Comparison of ENCODE assay signal across 17 cellular contexts in genomic region chr3:99505200-99505599, GRCh38.
A peak's percentile ranks its signal among the peaks of the same experiment; 100 is the strongest.
DNase-seq lines count a peak whose midpoint lies in the region; ATAC-seq and TF ChIP-seq lines count a peak whose summit lies in the region.
"Had no signal": no experiment of that assay in that cellular context is flagged by ENCODE, and none has a peak within 500 bp of the region (broad histone marks: within the 10 kb centered on the region; RNA-seq: fewer than 3 reads in every experiment).

No MANE protein-coding gene starts in this region.

- no peaks in the 10 kb centered on the region for H3K36me3 Mint-ChIP-seq in dendritic cell treated with granulocyte-macrophage colony-stimulating factor and Interleukin-4, amounts not matched to agents 40 ng/mL and 50 ng/mL, for 4 days (ENCODE audit: low read depth)

- no peak for TF ChIP-seq POLR2A in lower leg skin (IDR thresholded peaks at IDR 0.05)

- H3K4me1 Mint-ChIP-seq in dendritic cell treated with granulocyte-macrophage colony-stimulating factor and Interleukin-4, amounts not matched to agents 40 ng/mL and 50 ng/mL, for 4 days (ENCODE audit: low read depth), result peaks cover 33% of the 10 kb centered on the region

- intact Hi-C loops in dendritic cell treated with granulocyte-macrophage colony-stimulating factor and Interleukin-4, amounts not matched to agents 40 ng/mL and 50 ng/mL, for 4 days (cut with micrococcal nuclease), result no loop called here
- intact Hi-C loops in lower leg skin (cut with DNase I; ENCODE audit: low total_unique reads), result no loop called here

- no peaks in the 10 kb centered on the region for H3K27me3 Mint-ChIP-seq in dendritic cell treated with granulocyte-macrophage colony-stimulating factor and Interleukin-4, amounts not matched to agents 40 ng/mL and 50 ng/mL, for 4 days

- TF ChIP-seq CTCF in lower leg skin (IDR thresholded peaks at IDR 0.05), result no peak

- H3K27ac Mint-ChIP-seq in dendritic cell treated with granulocyte-macrophage colony-stimulating factor and Interleukin-4, amounts not matched to agents 40 ng/mL and 50 ng/mL, for 4 days, result peak overlapping the region; percentile 78
- H3K27ac Mint-ChIP-seq: activated CD4-positive, alpha-beta memory T cell treated with anti-CD3 and anti-CD28 coated beads, Interleukin-2, amount 10 ng/mL, durations not matched to agents 7 days and 5 days; progenitor cell of endocrine pancreas had no signal

- H3K4me3 Mint-ChIP-seq in dendritic cell treated with granulocyte-macrophage colony-stimulating factor and Interleukin-4, amounts not matched to agents 40 ng/mL and 50 ng/mL, for 4 days, result no peak overlapping the region
- H3K4me3 Mint-ChIP-seq: activated CD4-positive, alpha-beta memory T cell treated with anti-CD3 and anti-CD28 coated beads, Interleukin-2, amount 10 ng/mL, durations not matched to agents 7 days and 5 days; H9 had no signal

- ATAC-seq in GM21529 (IDR thresholded peaks at IDR 0.05; ENCODE audit: unreplicated experiment) (peak; percentile 28), HG03432 (IDR thresholded peaks at IDR 0.05; ENCODE audit: unreplicated experiment) (peak; percentile 38), HG02759 (IDR thresholded peaks at IDR 0.05; ENCODE audit: unreplicated experiment) (no peak)

- no peak overlapping the region for H3K4me3 ChIP-seq in lower leg skin (ENCODE audit: low read depth, poor library complexity, severe bottlenecking)
- H3K4me3 ChIP-seq: body of pancreas had no signal

- DNase-seq in ELR (ENCODE audit: low read depth) (peak; percentile 16), lower leg skin (ENCODE audit: low spot score in 2 of 2) (no peak), SK-N-DZ (ENCODE audit: low spot score) (no peak), SW480 (ENCODE audit: low spot score) (no peak)
- DNase-seq: activated effector memory CD4-positive, alpha-beta T cell treated with Interleukin-2 at 50 U/mL for 16 hours; H9; islet precursor cell; Karpas-422; NCI-H1930; NCI-H748 treated with DMSO at 0.1 percent for 48 hours had no signal

- no peaks in the 10 kb centered on the region for H3K9me3 Mint-ChIP-seq in dendritic cell treated with granulocyte-macrophage colony-stimulating factor and Interleukin-4, amounts not matched to agents 40 ng/mL and 50 ng/mL, for 4 days
- H3K9me3 Mint-ChIP-seq: activated CD4-positive, alpha-beta memory T cell treated with anti-CD3 and anti-CD28 coated beads, Interleukin-2, amount 10 ng/mL, durations not matched to agents 7 days and 5 days; H9 had no signal

- 77 to 84% methylated on average over 1 of the region's 1 CpG for WGBS in lower leg skin, 2 donors
